In the genomic region with DNA sequence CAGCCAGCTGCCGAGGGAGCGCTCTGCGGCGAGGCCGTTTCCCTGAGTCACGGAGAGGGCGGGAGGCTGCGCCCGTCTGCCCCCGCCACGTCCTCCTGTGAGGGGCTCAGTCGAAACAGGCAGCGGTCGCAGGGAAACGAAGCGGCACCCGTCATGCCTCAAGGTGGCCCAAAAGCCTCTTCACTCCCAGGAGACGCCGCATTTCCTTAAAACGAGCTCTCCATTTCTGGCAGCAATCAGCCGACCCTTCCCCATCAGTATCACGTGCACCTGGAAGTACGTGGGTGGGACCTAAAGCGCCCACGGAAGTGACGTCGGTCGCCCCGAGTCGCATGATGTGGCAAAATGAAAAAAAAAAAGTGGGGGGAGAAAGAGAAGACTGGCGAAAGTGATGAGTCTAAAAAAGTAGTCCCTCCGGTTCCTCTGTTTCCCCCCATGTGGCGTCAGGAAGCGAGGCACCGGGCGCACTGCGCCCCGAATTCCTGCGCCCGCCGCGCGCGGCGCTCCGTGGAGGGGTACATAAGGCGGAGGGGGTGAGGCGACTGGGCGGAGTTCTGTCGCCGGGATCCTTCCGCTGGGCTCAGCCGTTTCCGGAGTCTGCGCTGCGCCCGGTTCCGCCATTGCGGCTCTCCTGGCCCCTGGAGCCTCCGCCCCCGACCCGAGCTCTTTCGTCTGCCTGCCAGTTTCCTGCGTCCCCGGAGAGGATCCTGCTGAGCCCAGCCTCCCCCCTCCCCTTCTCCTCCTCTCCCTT, we compare ENCODE assay signal across 8 cellular contexts. TPM values are rescaled to one million over a fixed set of nuclear protein-coding genes. Genes with fewer than 3 reads are reported as not detected.
A peak's percentile ranks its signal among the peaks of the same experiment; 100 is the strongest.
DNase-seq lines count a peak whose midpoint lies in the region; ATAC-seq and TF ChIP-seq lines count a peak whose summit lies in the region.

A gene (plus strand): TSS at position 583 of the 751 bp plus-strand sequence. CDS start 237 bp downstream, outside the sequence.

- intact Hi-C loops in activated CD4-positive, alpha-beta T cell treated with anti-CD3 and anti-CD28 coated beads, Interleukin-2, amount 10 ng/mL, durations not matched to agents 24 days and 14 days (cut with micrococcal nuclease): loop anchor here (1.0 to 5.0 kb wide), 9 partner anchors 18 to 465 kb away; a partner anchor contains a TSS

- H3K27ac ChIP-seq in coronary artery (peak within 1 kb of the TSS; percentile 94 to 99), layer of hippocampus (ENCODE audit: low read depth, low read length) (peak within 1 kb of the TSS; percentile 99)

- TF ChIP-seq CTCF in BE2C (IDR thresholded peaks at IDR 0.05; ENCODE audit: low read depth, low read length) (no peak), coronary artery (IDR thresholded peaks at IDR 0.05) (no peak)

- no peaks in the 10 kb centered on the region for H3K9me3 ChIP-seq in BE2C

- H3K27me3 ChIP-seq in BE2C: no peaks in the 10 kb centered on the region
- H3K27me3 ChIP-seq in layer of hippocampus (ENCODE audit: control insufficient read depth, insufficient read depth, low read length): no peaks in the 10 kb centered on the region

- H3K36me3 Mint-ChIP-seq in activated CD4-positive, alpha-beta T cell treated with anti-CD3 and anti-CD28 coated beads, Interleukin-2, amount 10 ng/mL, durations not matched to agents 24 days and 14 days (ENCODE audit: low read depth): peaks cover 19% of the 10 kb centered on the region

- DNase-seq in BE2C: peak; percentile 92
- DNase-seq in GM19240 (ENCODE audit: insufficient read length, low spot score): peak; percentile 29
- peak; percentile 94 to 97 for DNase-seq in NCI-H526 (lab: John Stamatoyannopoulos, UW)
- DNase-seq in activated CD4-positive, alpha-beta T cell treated with anti-CD3 and anti-CD28 coated beads, Interleukin-2, amount 10 ng/mL, durations not matched to agents 24 days and 14 days: peak; percentile 97
- peak; percentile 97 for DNase-seq in coronary artery (ENCODE audit: low spot score)
- DNase-seq in stimulated activated CD4-positive, alpha-beta T cell treated with anti-CD3 and anti-CD28 coated beads, Interleukin-1b, Interleukin-23, amount 100 ng/mL, for 4 hours (ENCODE audit: low read depth in 2 of 2): peak; percentile 87 to 89

- peak within 1 kb of the TSS; percentile 97 for H3K4me3 ChIP-seq in BE2C (ENCODE audit: low read depth, low read length)
- H3K4me3 ChIP-seq in coronary artery: peak within 1 kb of the TSS; percentile 93

- H3K9me3 Mint-ChIP-seq in activated CD4-positive, alpha-beta T cell treated with anti-CD3 and anti-CD28 coated beads, Interleukin-2, amount 10 ng/mL, durations not matched to agents 24 days and 14 days: no peaks in the 10 kb centered on the region

- H3K4me1 ChIP-seq in BE2C: peaks cover 12% of the 10 kb centered on the region; the same call in 1 of the 2 replicates

- peaks cover 46% of the 10 kb centered on the region for H3K4me1 Mint-ChIP-seq in activated CD4-positive, alpha-beta T cell treated with anti-CD3 and anti-CD28 coated beads, Interleukin-2, amount 10 ng/mL, durations not matched to agents 24 days and 14 days

- peak within 1 kb of the TSS; percentile 100 for H3K27ac Mint-ChIP-seq in activated CD4-positive, alpha-beta T cell treated with anti-CD3 and anti-CD28 coated beads, Interleukin-2, amount 10 ng/mL, durations not matched to agents 24 days and 14 days

- H3K27me3 Mint-ChIP-seq in activated CD4-positive, alpha-beta T cell treated with anti-CD3 and anti-CD28 coated beads, Interleukin-2, amount 10 ng/mL, durations not matched to agents 24 days and 14 days: peaks cover 2% of the 10 kb centered on the region

- peak; percentile 75 for ATAC-seq in HG03460 (IDR thresholded peaks at IDR 0.05; ENCODE audit: unreplicated experiment)

- peaks cover 13% of the 10 kb centered on the region for H3K36me3 ChIP-seq in BE2C

- peak within 1 kb of the TSS; percentile 91 for H3K4me3 Mint-ChIP-seq in activated CD4-positive, alpha-beta T cell treated with anti-CD3 and anti-CD28 coated beads, Interleukin-2, amount 10 ng/mL, durations not matched to agents 24 days and 14 days

RNA-seq across cellular contexts. Expression of the gene that starts here (rescaled TPM):
- polyA plus RNA-seq in BE2C (2012; ENCODE audit: insufficient read depth, insufficient read length, low read depth): 94.1 TPM
- 187 and 190 TPM in 2 replicates for total RNA-seq in activated CD4-positive, alpha-beta T cell treated with anti-CD3 and anti-CD28 coated beads, Interleukin-2, amount 10 ng/mL, durations not matched to agents 24 days and 14 days

Comparison
In these comparisons a context has a peak if more than half of its experiments do, and no peak if none do; other contexts are left out.
1. Peak in every context shown above with its lines: DNase-seq, ATAC-seq, H3K4me3 ChIP-seq and H3K27ac ChIP-seq.
2. DNase-seq: peak in every context shown above with its lines; median percentile 97 in activated CD4-positive, alpha-beta T cell treated with anti-CD3 and anti-CD28 coated beads, Interleukin-2, amount 10 ng/mL, durations not matched to agents 24 days and 14 days; 97 in coronary artery; 96 in NCI-H526; 92 in BE2C; 88 in stimulated activated CD4-positive, alpha-beta T cell treated with anti-CD3 and anti-CD28 coated beads, Interleukin-1b, Interleukin-23, amount 100 ng/mL, for 4 hours; 29 in GM19240.